In the genomic region with DNA sequence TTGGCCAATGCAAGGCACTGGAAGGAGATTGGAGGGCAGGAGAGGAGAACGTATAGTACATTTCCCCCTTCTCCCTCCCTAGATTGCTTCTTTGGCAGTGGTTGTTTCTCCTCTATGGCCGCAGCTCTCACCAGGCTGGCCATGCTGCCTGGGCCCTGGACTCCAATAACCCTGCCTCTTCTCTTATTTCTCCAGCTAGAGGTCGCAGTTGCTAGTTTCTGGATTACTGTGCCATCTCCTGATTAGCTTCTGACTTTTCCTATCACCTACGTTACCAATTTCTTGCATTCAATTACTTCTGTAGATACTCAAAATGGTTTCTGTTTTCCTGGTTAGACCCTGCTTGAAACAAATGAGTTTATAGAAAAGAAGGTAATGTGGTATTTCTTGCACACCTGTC, we compare ENCODE assay signal across 15 cellular contexts.
DNase-seq lines count a peak whose midpoint lies in the region; TF ChIP-seq lines count a peak whose summit lies in the region.
"Had no signal": no experiment of that assay in that cellular context is flagged by ENCODE, and none has a peak within 500 bp of the region (broad histone marks: within the 10 kb centered on the region; RNA-seq: fewer than 3 reads in every experiment).

No MANE protein-coding gene starts in this region.

- TF ChIP-seq CTCF in AG10803 (conservative IDR thresholded peaks at IDR 0.05; ENCODE audit: low read length), result 0 out of 2 replicates have a peak, but pooled peaks have one; percentile 4
- TF ChIP-seq CTCF in GM12873 (IDR thresholded peaks at IDR 0.05; ENCODE audit: insufficient read depth, low read depth, low read length, missing control alignments), result peak; percentile 23
- TF ChIP-seq CTCF in astrocyte of the spinal cord (IDR thresholded peaks at IDR 0.05; ENCODE audit: low read depth, low read length), result peak; percentile 30

- no peak for DNase-seq in AG10803 (ENCODE audit: low read depth)
- no peak for DNase-seq in astrocyte of the spinal cord (ENCODE audit: low read depth, low spot score)
- peak; percentile 17 for DNase-seq in left kidney (ENCODE audit: low read depth, low spot score)
- DNase-seq in AG08395 (ENCODE audit: low spot score), result no peak
- DNase-seq in NCI-H1105 (lab: John Stamatoyannopoulos, UW), result no peak
- DNase-seq in DMS153 (lab: John Stamatoyannopoulos, UW), result no peak
- DNase-seq in activated gamma-delta T cell treated with Interleukin-2 at 50 U/mL for 16 hours, result no peak
- DNase-seq: activated CD4-positive, CD25-positive, alpha-beta regulatory T cell; effector memory CD4-positive, alpha-beta T cell; H7; NCI-H510A had no signal

- H3K4me3 ChIP-seq in AG10803 (ENCODE audit: low read length) (no peak overlapping the region), astrocyte of the spinal cord (ENCODE audit: low read depth, low read length) (no peak overlapping the region)
- H3K4me3 ChIP-seq: BLaER1 treated with 17β-estradiol and CSF1 and Interleukin-3, amounts not matched to agents 10 nM and 100 nM; lung; pancreas had no signal

- in situ Hi-C loops in astrocyte of the spinal cord (cut with HindIII; ENCODE audit: low sequenced_read_pairs), result no loop called here
